8 cellular contexts compared by ENCODE assay signal in the genomic region with DNA sequence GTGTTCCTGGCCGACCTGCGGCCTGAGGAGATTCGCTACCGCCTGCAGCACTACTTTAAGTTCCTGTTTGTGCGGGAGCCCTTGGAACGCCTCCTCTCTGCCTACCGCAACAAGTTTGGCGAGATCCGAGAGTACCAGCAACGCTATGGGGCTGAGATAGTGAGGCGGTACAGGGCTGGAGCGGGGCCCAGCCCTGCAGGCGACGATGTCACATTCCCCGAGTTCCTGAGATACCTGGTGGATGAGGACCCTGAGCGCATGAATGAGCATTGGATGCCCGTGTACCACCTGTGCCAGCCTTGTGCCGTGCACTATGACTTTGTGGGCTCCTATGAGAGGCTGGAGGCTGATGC. TPM values are rescaled to one million over a fixed set of nuclear protein-coding genes. Genes with fewer than 3 reads are reported as not detected.
DNase-seq lines count a peak whose midpoint lies in the region; ATAC-seq lines count a peak whose summit lies in the region.

No MANE protein-coding gene starts in this region.

- peaks cover 0 to 15% of the 10 kb centered on the region in 2 donors for H3K4me1 ChIP-seq in neuronal stem cell (ENCODE audit: control insufficient read depth in 2 of 2, insufficient read depth in 1 of 2, low read depth in 1 of 2, low read length in 2 of 2)

- H4K91ac ChIP-seq in neuronal stem cell (ENCODE audit: low read depth, low read length, poor library complexity), result peak overlapping the region; percentile 67

- peak overlapping the region; percentile 77 for H2BK12ac ChIP-seq in neuronal stem cell (ENCODE audit: low read length)

- H3K27me3 ChIP-seq in neuronal stem cell (ENCODE audit: control insufficient read depth in 3 of 3, insufficient read depth in 3 of 3, low read depth in 1 of 3, low read length in 3 of 3), result no peaks in the 10 kb centered on the region

- no CpG with 5 or more reads among the region's 18 CpGs for WGBS in neuronal stem cell (ENCODE audit: extremely low coverage in 2 of 2, insufficient read length in 2 of 2, insufficient replicate concordance in 1 of 2), 2 donors

- no peaks in the 10 kb centered on the region for H3K9me3 Mint-ChIP-seq in activated CD4-positive, alpha-beta T cell treated with anti-CD3 and anti-CD28 coated beads, Interleukin-2, amount 10 ng/mL, durations not matched to agents 7 days and 5 days

- H2BK15ac ChIP-seq in neuronal stem cell (ENCODE audit: low read length), result peak overlapping the region; percentile 43

- peak overlapping the region; percentile 90 for H3K27ac Mint-ChIP-seq in activated CD4-positive, alpha-beta T cell treated with anti-CD3 and anti-CD28 coated beads, Interleukin-2, amount 10 ng/mL, durations not matched to agents 7 days and 5 days

- H3K18ac ChIP-seq in neuronal stem cell (ENCODE audit: low read length), result peak overlapping the region; percentile 99

- ATAC-seq in HG03135 (IDR thresholded peaks at IDR 0.05; ENCODE audit: unreplicated experiment), result peak; percentile 19

- peak overlapping the region; percentile 94 for H3K14ac ChIP-seq in neuronal stem cell (ENCODE audit: low read length)

- peak overlapping the region; percentile 30 for H3K27ac ChIP-seq in neuronal stem cell (replicated peaks; ENCODE audit: low read length)

- CTCF ChIA-PET in activated CD4-positive, alpha-beta T cell treated with anti-CD3 and anti-CD28 coated beads, Interleukin-2, amount 10 ng/mL, durations not matched to agents 7 days and 5 days (lab: Charles Lee), result no interaction called here

- H3K9ac ChIP-seq in neuronal stem cell (ENCODE audit: low read depth, low read length, poor library complexity), result peak overlapping the region; percentile 96

- H2AK5ac ChIP-seq in neuronal stem cell (ENCODE audit: low read depth, low read length), result peak overlapping the region; percentile 93

- no peak overlapping the region for H4K8ac ChIP-seq in neuronal stem cell (ENCODE audit: low read depth, low read length)

- peaks cover 25% of the 10 kb centered on the region for H3K4me1 Mint-ChIP-seq in activated CD4-positive, alpha-beta T cell treated with anti-CD3 and anti-CD28 coated beads, Interleukin-2, amount 10 ng/mL, durations not matched to agents 7 days and 5 days

- peak overlapping the region; percentile 95 for H2BK5ac ChIP-seq in neuronal stem cell (ENCODE audit: low read length)

- H3K36me3 Mint-ChIP-seq in activated CD4-positive, alpha-beta T cell treated with anti-CD3 and anti-CD28 coated beads, Interleukin-2, amount 10 ng/mL, durations not matched to agents 7 days and 5 days (ENCODE audit: low read depth), result peaks cover 9% of the 10 kb centered on the region

- no peaks in the 10 kb centered on the region for H3K9me3 ChIP-seq in neuronal stem cell (replicated peaks in 1 of 2; ENCODE audit: control insufficient read depth in 2 of 2, insufficient read depth in 1 of 2, low read depth in 1 of 2, low read length in 2 of 2)

- peak overlapping the region; percentile 85 for H3K4me3 Mint-ChIP-seq in activated CD4-positive, alpha-beta T cell treated with anti-CD3 and anti-CD28 coated beads, Interleukin-2, amount 10 ng/mL, durations not matched to agents 7 days and 5 days

- H3K36me3 ChIP-seq in neuronal stem cell (replicated peaks in 1 of 2; ENCODE audit: control insufficient read depth in 2 of 2, insufficient read depth in 2 of 2, low read length in 2 of 2), result peaks cover 4 to 29% of the 10 kb centered on the region in 2 donors

- H3K79me1 ChIP-seq in neuronal stem cell (ENCODE audit: low read depth, low read length), result peaks cover 6% of the 10 kb centered on the region

- peak overlapping the region; percentile 90 for H3K4me2 ChIP-seq in neuronal stem cell (ENCODE audit: insufficient read depth, low read length, poor library complexity, severe bottlenecking)

- H3K27me3 Mint-ChIP-seq in activated CD4-positive, alpha-beta T cell treated with anti-CD3 and anti-CD28 coated beads, Interleukin-2, amount 10 ng/mL, durations not matched to agents 7 days and 5 days, result peaks cover under 1% of the 10 kb centered on the region

- POLR2A ChIA-PET in activated CD4-positive, alpha-beta T cell treated with anti-CD3 and anti-CD28 coated beads, Interleukin-2, amount 10 ng/mL, durations not matched to agents 7 days and 5 days (lab: Charles Lee), result no interaction called here

- no peak overlapping the region for H2AFZ ChIP-seq in neuronal stem cell (ENCODE audit: low read length)

- DNase-seq in DMS53 (lab: John Stamatoyannopoulos, UW) (peak; percentile 46), DMS53 treated with DMSO at 0.1 percent for 48 hours (lab: John Stamatoyannopoulos, UW; ENCODE audit: unreplicated experiment) (no peak), fibroblast of peridontal ligament (ENCODE audit: extremely low read depth) (peak; percentile 14), neuronal stem cell (ENCODE audit: low spot score) (no peak), NCI-H1436 (lab: John Stamatoyannopoulos, UW) (no peak), NCI-H2171 (lab: John Stamatoyannopoulos, UW) (no peak)
- peak; percentile 31 for DNase-seq in activated CD4-positive, alpha-beta T cell treated with anti-CD3 and anti-CD28 coated beads, Interleukin-2, amount 10 ng/mL, durations not matched to agents 7 days and 5 days

- peak overlapping the region; percentile 82 for H3K23ac ChIP-seq in neuronal stem cell (ENCODE audit: low read depth, low read length, poor library complexity)

- peak overlapping the region; percentile 85 for H2BK120ac ChIP-seq in neuronal stem cell (ENCODE audit: low read depth, low read length)

- H3K4me3 ChIP-seq in neuronal stem cell (ENCODE audit: low read length in 2 of 2), result peak overlapping the region in 1 of 2 donors; percentile 90

- H3K4ac ChIP-seq in neuronal stem cell (ENCODE audit: low read length), result no peak overlapping the region

RNA-seq across cellular contexts. Expression of a gene that starts 1.0 kb away (rescaled TPM):
- 10 to 100 TPM; 14.3 to 14.6 TPM for total RNA-seq in activated CD4-positive, alpha-beta T cell treated with anti-CD3 and anti-CD28 coated beads, Interleukin-2, amount 10 ng/mL, durations not matched to agents 7 days and 5 days
- 24.1 TPM for polyA plus RNA-seq in neuronal stem cell (2013, experiment 1 of 2)
- 23.7 TPM for polyA plus RNA-seq in neuronal stem cell (2013, experiment 2 of 2)

RNA-seq across cellular contexts. Expression of a gene that starts 31.0 kb away (rescaled TPM):
- 10 to 100 TPM; 28.7 to 30.8 TPM for total RNA-seq in activated CD4-positive, alpha-beta T cell treated with anti-CD3 and anti-CD28 coated beads, Interleukin-2, amount 10 ng/mL, durations not matched to agents 7 days and 5 days
- 13.7 TPM for polyA plus RNA-seq in neuronal stem cell (2013, experiment 1 of 2)
- polyA plus RNA-seq in neuronal stem cell (2013, experiment 2 of 2), result 14.1 TPM

Comparison
In these comparisons a context has a peak if more than half of its experiments do, and no peak if none do; other contexts are left out.
1. DNase-seq: peak in DMS53 (single experiment), activated CD4-positive, alpha-beta T cell treated with anti-CD3 and anti-CD28 coated beads, Interleukin-2, amount 10 ng/mL, durations not matched to agents 7 days and 5 days (single experiment) and fibroblast of peridontal ligament (single experiment); none in DMS53 treated with DMSO at 0.1 percent for 48 hours (single experiment), neuronal stem cell (single experiment), NCI-H1436 (single experiment) and NCI-H2171 (single experiment).